33 cellular contexts compared by ENCODE assay signal in genomic region chr15:77877869-77878577, GRCh38.
"Had no signal": no experiment of that assay in that cellular context is flagged by ENCODE, and none has a peak within 500 bp of the region (broad histone marks: within the 10 kb centered on the region; RNA-seq: fewer than 3 reads in every experiment).

No MANE protein-coding gene starts in this region.

- H3K27ac ChIP-seq: adrenal gland, body of pancreas, cardiac muscle cell, colonic mucosa, epithelial cell of prostate, esophagus squamous epithelium, heart right ventricle, left lung, lower lobe of right lung, neutrophil, ovary, prostate gland, stomach, thyroid gland, upper lobe of right lung had no signal

- H3K4me2 ChIP-seq: smooth muscle cell had no signal

- ATAC-seq: body of pancreas; heart right ventricle; left lung; lower lobe of right lung; stimulated activated naive B cell treated with anti-CD40 and anti-IgM and Interleukin-4, amounts not matched to agents 10 μg/mL and 1 μg/mL and 100 μg/mL, for 72 hours; upper lobe of right lung had no signal

- H3K4me3 ChIP-seq: adrenal gland, body of pancreas, cardiac muscle cell, colonic mucosa, esophagus squamous epithelium, heart right ventricle, left lung, lower lobe of right lung, ovary, prostate gland, smooth muscle cell, stomach, thyroid gland, upper lobe of right lung had no signal

- H3K27me3 ChIP-seq: adrenal gland, body of pancreas, cardiac muscle cell, colonic mucosa, esophagus squamous epithelium, heart right ventricle, left lung, neutrophil, ovary, stomach, thyroid gland, upper lobe of right lung had no signal

- H3K4me1 ChIP-seq: adrenal gland, body of pancreas, colonic mucosa, left lung, lower lobe of right lung, prostate gland, upper lobe of right lung had no signal

- H3K36me3 ChIP-seq: adrenal gland, cardiac muscle cell, colonic mucosa, esophagus squamous epithelium, heart right ventricle, left lung, lower lobe of right lung, neutrophil, ovary, prostate gland, stomach, thyroid gland, upper lobe of right lung had no signal

- DNase-seq: activated CD4-positive, alpha-beta memory T cell treated with anti-CD3 and anti-CD28 coated beads, Interleukin-2, amount 10 ng/mL, durations not matched to agents 7 days and 5 days; activated CD4-positive, alpha-beta T cell treated with anti-CD3 and anti-CD28 coated beads, Interleukin-2, amount 10 ng/mL, durations not matched to agents 24 days and 14 days; activated CD4-positive, CD25-positive, alpha-beta regulatory T cell treated with anti-CD3 and anti-CD28 coated beads, Interleukin-2, amount 50 U/mL, for 72 hours; activated CD8-positive, alpha-beta memory T cell treated with anti-CD3 and anti-CD28 coated beads, Interleukin-2, amount 50 U/mL, for 48 hours; activated gamma-delta T cell treated with Interleukin-2 at 50 U/mL for 16 hours; activated naive CD4-positive, alpha-beta T cell treated with anti-CD3 and anti-CD28 coated beads, Interleukin-2, amount 50 U/mL, for 16 hours; activated T-cell treated with anti-CD3 and anti-CD28 coated beads, Interleukin-2, amount 50 U/mL, for 24 hours; adrenal gland; aorta; body of pancreas; cerebellar nuclear complex; colonic mucosa; effector CD8-positive, alpha-beta T cell; esophagus squamous epithelium; foreskin melanocyte; heart right ventricle; lower lobe of right lung; mesendoderm; nephron progenitor cell; ovary; retina; stimulated activated CD4-positive, alpha-beta T cell treated with anti-CD3 and anti-CD28 coated beads, Interleukin-1b, Interleukin-23, amount 100 ng/mL, for 48 hours; stimulated activated naive B cell treated with anti-CD40 and anti-IgM and Interleukin-4, amounts not matched to agents 10 μg/mL and 1 μg/mL and 100 μg/mL, for 72 hours; stomach; T-helper 2 cell; thyroid gland; upper lobe of right lung had no signal

- H3K9me3 ChIP-seq: adrenal gland, body of pancreas, colonic mucosa, esophagus squamous epithelium, heart right ventricle, left lung, lower lobe of right lung, neutrophil, ovary, prostate gland, stomach, thyroid gland, upper lobe of right lung had no signal
